ENCODE assay signal across 11 cellular contexts in genomic region chr7:116232402-116232749, GRCh38. TPM values are rescaled to one million over a fixed set of nuclear protein-coding genes. Genes with fewer than 3 reads are reported as not detected.
DNase-seq lines count a peak whose midpoint lies in the region; ATAC-seq and TF ChIP-seq lines count a peak whose summit lies in the region.
"Had no signal": no experiment of that assay in that cellular context is flagged by ENCODE, and none has a peak within 500 bp of the region (broad histone marks: within the 10 kb centered on the region; RNA-seq: fewer than 3 reads in every experiment).

No MANE protein-coding gene starts in this region.

- H3K4me3 ChIP-seq in fibroblast of mammary gland (ENCODE audit: control insufficient read depth, low read depth, low read length) (no peak overlapping the region), smooth muscle cell (no peak overlapping the region)

- H3K9me3 Mint-ChIP-seq in activated CD4-positive, alpha-beta T cell treated with anti-CD3 and anti-CD28 coated beads for 36 hours (ENCODE audit: low read depth) = no peaks in the 10 kb centered on the region
- no peaks in the 10 kb centered on the region for H3K9me3 Mint-ChIP-seq in CD14-positive monocyte

- ATAC-seq in activated CD4-positive, alpha-beta T cell treated with anti-CD3 and anti-CD28 coated beads for 36 hours = peak; percentile 30
- ATAC-seq in GM19452 (IDR thresholded peaks at IDR 0.05; ENCODE audit: unreplicated experiment) (no peak), HG02610 (IDR thresholded peaks at IDR 0.05; ENCODE audit: unreplicated experiment) (no peak)

- peak overlapping the region; percentile 75 for H3K27ac Mint-ChIP-seq in activated CD4-positive, alpha-beta T cell treated with anti-CD3 and anti-CD28 coated beads for 36 hours
- no peak overlapping the region for H3K27ac Mint-ChIP-seq in CD14-positive monocyte

- no peaks in the 10 kb centered on the region for H3K27me3 Mint-ChIP-seq in activated CD4-positive, alpha-beta T cell treated with anti-CD3 and anti-CD28 coated beads for 36 hours
- H3K27me3 Mint-ChIP-seq in CD14-positive monocyte (ENCODE audit: low read depth in 3 of 3) = no peaks in the 10 kb centered on the region

- DNase-seq in activated CD4-positive, alpha-beta T cell treated with anti-CD3 and anti-CD28 coated beads for 36 hours = no peak
- no peak for DNase-seq in activated CD4-positive, alpha-beta T cell treated with anti-CD3 and anti-CD28 coated beads, Interleukin-2, amount 50 U/mL, for 4 hours
- peak; percentile 57 for DNase-seq in fibroblast of mammary gland (ENCODE audit: low read depth)
- no peak for DNase-seq in smooth muscle cell (lab: John Stamatoyannopoulos, UW; ENCODE audit: unreplicated experiment)
- no peak for DNase-seq in CD14-positive monocyte (ENCODE audit: low spot score)
- DNase-seq: activated T-cell treated with anti-CD3 and anti-CD28 coated beads for 4 hours, NCI-H187 treated with DMSO at 0.1 percent for 48 hours, small intestine had no signal

- no peak overlapping the region for H3K9ac ChIP-seq in smooth muscle cell (ENCODE audit: low read depth)

- peak overlapping the region; percentile 36 for H3K27ac ChIP-seq in VCaP
- peak overlapping the region; percentile 68 for H3K27ac ChIP-seq in smooth muscle cell (ENCODE audit: low read depth)

- TF ChIP-seq CTCF in VCaP (conservative IDR thresholded peaks at IDR 0.05) (no peak), fibroblast of mammary gland (conservative IDR thresholded peaks at IDR 0.05; ENCODE audit: control insufficient read depth, insufficient read depth, low read depth, low read length) (no peak), smooth muscle cell (IDR thresholded peaks at IDR 0.05; ENCODE audit: borderline replicate concordance, insufficient read depth, poor library complexity, severe bottlenecking) (no peak), CD14-positive monocyte (IDR thresholded peaks at IDR 0.05) (no peak)

- H3K79me2 ChIP-seq in smooth muscle cell (ENCODE audit: low read depth) = peaks cover 94% of the 10 kb centered on the region

- peak overlapping the region; percentile 58 for H3K4me2 ChIP-seq in smooth muscle cell

- intact Hi-C loops in activated CD4-positive, alpha-beta T cell treated with anti-CD3 and anti-CD28 coated beads for 36 hours (cut with DNase I, micrococcal nuclease) = loop anchor here (1.0 kb wide), 1 partner anchor 21 kb away; no protein-coding TSS in a partner anchor
- intact Hi-C loops in CD14-positive monocyte (cut with micrococcal nuclease) = loop anchor here in 1 of 2 donors (10.0 kb wide), 1 partner anchor 98 kb away; no protein-coding TSS in a partner anchor

- POLR2A ChIA-PET in activated CD4-positive, alpha-beta T cell treated with anti-CD3 and anti-CD28 coated beads for 36 hours (lab: Charles Lee) = interaction anchor here (1.1 kb wide), 1 partner anchor 21 kb away, joined by 3 read pairs; no protein-coding TSS in a partner anchor

- no peak overlapping the region for H3K4me3 Mint-ChIP-seq in activated CD4-positive, alpha-beta T cell treated with anti-CD3 and anti-CD28 coated beads for 36 hours
- H3K4me3 Mint-ChIP-seq in CD14-positive monocyte = no peak overlapping the region

- no peaks in the 10 kb centered on the region for H3K9me3 ChIP-seq in smooth muscle cell (replicated peaks; ENCODE audit: low read depth)

- peaks cover 10% of the 10 kb centered on the region for H3K36me3 ChIP-seq in smooth muscle cell (ENCODE audit: low read depth)

- no peaks in the 10 kb centered on the region for H3K27me3 ChIP-seq in smooth muscle cell (ENCODE audit: low read depth)

- peaks cover 82% of the 10 kb centered on the region for H3K4me1 Mint-ChIP-seq in activated CD4-positive, alpha-beta T cell treated with anti-CD3 and anti-CD28 coated beads for 36 hours
- peaks cover 62% of the 10 kb centered on the region for H3K4me1 Mint-ChIP-seq in CD14-positive monocyte

- H3F3A ChIP-seq in smooth muscle cell (ENCODE audit: low read depth) = no peaks in the 10 kb centered on the region

- CTCF ChIA-PET in activated CD4-positive, alpha-beta T cell treated with anti-CD3 and anti-CD28 coated beads for 36 hours (lab: Charles Lee) = interaction anchor here (0.6 to 15.7 kb wide), 11 partner anchors 8 to 776 kb away, joined by 3 to 293 read pairs (median 5); partner anchors contain the start of gene TES

- peaks cover 7% of the 10 kb centered on the region for H3K36me3 Mint-ChIP-seq in activated CD4-positive, alpha-beta T cell treated with anti-CD3 and anti-CD28 coated beads for 36 hours (ENCODE audit: low read depth)
- peaks cover 9 to 18% of the 10 kb centered on the region in 2 donors for H3K36me3 Mint-ChIP-seq in CD14-positive monocyte

- peaks cover 100% of the 10 kb centered on the region for H4K20me1 ChIP-seq in smooth muscle cell (ENCODE audit: low read depth)

- H3K4me1 ChIP-seq in smooth muscle cell (ENCODE audit: low read depth) = peaks cover 8% of the 10 kb centered on the region

- no peak overlapping the region for H2AFZ ChIP-seq in smooth muscle cell (ENCODE audit: low read depth)

RNA-seq across cellular contexts. Expression of gene TES, which starts 22.0 kb away (rescaled TPM):
- 10 to 100 TPM; 84.8 to 97.5 TPM for total RNA-seq in activated CD4-positive, alpha-beta T cell treated with anti-CD3 and anti-CD28 coated beads for 36 hours
- total RNA-seq in smooth muscle cell = 149 and 167 TPM in 2 replicates
- 74.6 and 107 TPM in 2 replicates for polyA plus RNA-seq in smooth muscle cell
- polyA plus RNA-seq in CD14-positive monocyte = 100 to 1,000 TPM in 1 of 2 donors, 10 to 100 TPM in 1; 89.0 to 104 TPM
